Comparison of ENCODE assay signal across 18 cellular contexts in genomic region chr6:136089885-136090284, GRCh38.
DNase-seq lines count a peak whose midpoint lies in the region; ATAC-seq and TF ChIP-seq lines count a peak whose summit lies in the region.
"Had no signal": no experiment of that assay in that cellular context is flagged by ENCODE, and none has a peak within 500 bp of the region (broad histone marks: within the 10 kb centered on the region; RNA-seq: fewer than 3 reads in every experiment).

No MANE protein-coding gene starts in this region.

- ATAC-seq in HG03571 (IDR thresholded peaks at IDR 0.05; ENCODE audit: unreplicated experiment) = no peak
- ATAC-seq in HG02840 (IDR thresholded peaks at IDR 0.05; ENCODE audit: low FRiP score, unreplicated experiment) = no peak
- ATAC-seq: GM12878 had no signal

- peak overlapping the region; percentile 36 for H3K27ac Mint-ChIP-seq in HFFc6
- H3K27ac Mint-ChIP-seq in activated T-helper 2 cell treated with anti-CD3 and anti-CD28 coated beads, Interferon-gamma antibody, Interleukin-2, Interleukin-4, amounts not matched to agents 10 μg/mL and 5 μg/mL and 100 μg/mL, durations not matched to agents 14 hours and 24 hours and 36 hours = peak overlapping the region; percentile 61
- H3K27ac Mint-ChIP-seq: CD4-positive, alpha-beta T cell had no signal

- no peak overlapping the region for H3K27ac ChIP-seq in tibial artery
- H3K27ac ChIP-seq: RWPE1 had no signal

- no peaks in the 10 kb centered on the region for H3K27me3 ChIP-seq in tibial artery

- H3K9me3 ChIP-seq in tibial artery = no peaks in the 10 kb centered on the region
- H3K9me3 ChIP-seq: Caco-2 had no signal

- peaks cover 59% of the 10 kb centered on the region for H3K4me1 Mint-ChIP-seq in HFFc6 (ENCODE audit: low read depth)
- H3K4me1 Mint-ChIP-seq in activated T-helper 2 cell treated with anti-CD3 and anti-CD28 coated beads, Interferon-gamma antibody, Interleukin-2, Interleukin-4, amounts not matched to agents 10 μg/mL and 5 μg/mL and 100 μg/mL, durations not matched to agents 14 hours and 24 hours and 36 hours (ENCODE audit: low read depth) = peaks cover 22% of the 10 kb centered on the region
- H3K4me1 Mint-ChIP-seq: H9 had no signal

- DNase-seq in A172 (ENCODE audit: low spot score) = peak; percentile 12
- DNase-seq in HFFc6 = peak; percentile 48
- DNase-seq in activated T-helper 2 cell treated with anti-CD3 and anti-CD28 coated beads, Interferon-gamma antibody, Interleukin-2, Interleukin-4, amounts not matched to agents 10 μg/mL and 5 μg/mL and 100 μg/mL, durations not matched to agents 14 hours and 24 hours and 36 hours (ENCODE audit: low spot score) = no peak
- DNase-seq in iris pigment epithelial cell (ENCODE audit: low read depth) = peak; percentile 61
- no peak for DNase-seq in occipital lobe (lab: John Stamatoyannopoulos, UW)
- no peak for DNase-seq in tibial artery
- DNase-seq: Caco-2; CD4-positive, alpha-beta T cell; H9; NCI-H1092 treated with DMSO at 0.1 percent for 48 hours; NCI-H2081 treated with DMSO at 0.1 percent for 48 hours; NCI-H510A treated with DMSO at 0.1 percent for 48 hours; NCI-H82; SIG-M5 had no signal

- H3K4me3 Mint-ChIP-seq in HFFc6 = no peak overlapping the region; the same call in 1 of the 2 replicates
- no peak overlapping the region for H3K4me3 Mint-ChIP-seq in activated T-helper 2 cell treated with anti-CD3 and anti-CD28 coated beads, Interferon-gamma antibody, Interleukin-2, Interleukin-4, amounts not matched to agents 10 μg/mL and 5 μg/mL and 100 μg/mL, durations not matched to agents 14 hours and 24 hours and 36 hours (ENCODE audit: low read depth)
- H3K4me3 Mint-ChIP-seq: CD4-positive, alpha-beta T cell; H9 had no signal

- intact Hi-C loops in activated T-helper 2 cell treated with anti-CD3 and anti-CD28 coated beads, Interferon-gamma antibody, Interleukin-2, Interleukin-4, amounts not matched to agents 10 μg/mL and 5 μg/mL and 100 μg/mL, durations not matched to agents 14 hours and 24 hours and 36 hours (cut with micrococcal nuclease) = no loop called here
- intact Hi-C loops in tibial artery (cut with DNase I; ENCODE audit: low total_unique reads) = no loop called here

- H3K4me3 ChIP-seq in tibial artery = no peak overlapping the region
- H3K4me3 ChIP-seq: GM12878 had no signal

- TF ChIP-seq CTCF in HFFc6 (IDR thresholded peaks at IDR 0.05) (no peak), tibial artery (IDR thresholded peaks at IDR 0.05) (no peak)

- H3K36me3 ChIP-seq in tibial artery = no peaks in the 10 kb centered on the region

- peaks cover 5% of the 10 kb centered on the region; the same call in 1 of the 2 replicates for H3K9me3 Mint-ChIP-seq in HFFc6
- no peaks in the 10 kb centered on the region for H3K9me3 Mint-ChIP-seq in activated T-helper 2 cell treated with anti-CD3 and anti-CD28 coated beads, Interferon-gamma antibody, Interleukin-2, Interleukin-4, amounts not matched to agents 10 μg/mL and 5 μg/mL and 100 μg/mL, durations not matched to agents 14 hours and 24 hours and 36 hours

- peaks cover 21% of the 10 kb centered on the region for H3K36me3 Mint-ChIP-seq in HFFc6 (ENCODE audit: low read depth)
- H3K36me3 Mint-ChIP-seq in activated T-helper 2 cell treated with anti-CD3 and anti-CD28 coated beads, Interferon-gamma antibody, Interleukin-2, Interleukin-4, amounts not matched to agents 10 μg/mL and 5 μg/mL and 100 μg/mL, durations not matched to agents 14 hours and 24 hours and 36 hours (ENCODE audit: low read depth) = peaks cover 36% of the 10 kb centered on the region

- H3K4me1 ChIP-seq in tibial artery = no peaks in the 10 kb centered on the region

- no peaks in the 10 kb centered on the region; the same call in 1 of the 2 replicates for H3K27me3 Mint-ChIP-seq in HFFc6 (ENCODE audit: insufficient read depth)
- no peaks in the 10 kb centered on the region for H3K27me3 Mint-ChIP-seq in activated T-helper 2 cell treated with anti-CD3 and anti-CD28 coated beads, Interferon-gamma antibody, Interleukin-2, Interleukin-4, amounts not matched to agents 10 μg/mL and 5 μg/mL and 100 μg/mL, durations not matched to agents 14 hours and 24 hours and 36 hours (ENCODE audit: low read depth)
- H3K27me3 Mint-ChIP-seq: CD4-positive, alpha-beta T cell had no signal

Comparison
In these comparisons a context has a peak if more than half of its experiments do, and no peak if none do; other contexts are left out.
1. DNase-seq: peak in A172 (single experiment), HFFc6 (single experiment) and iris pigment epithelial cell (single experiment); none in activated T-helper 2 cell treated with anti-CD3 and anti-CD28 coated beads, Interferon-gamma antibody, Interleukin-2, Interleukin-4, amounts not matched to agents 10 μg/mL and 5 μg/mL and 100 μg/mL, durations not matched to agents 14 hours and 24 hours and 36 hours (single experiment), occipital lobe (single experiment) and tibial artery (0 of 2).